Comparison of ENCODE assay signal across 8 cellular contexts in the genomic region with DNA sequence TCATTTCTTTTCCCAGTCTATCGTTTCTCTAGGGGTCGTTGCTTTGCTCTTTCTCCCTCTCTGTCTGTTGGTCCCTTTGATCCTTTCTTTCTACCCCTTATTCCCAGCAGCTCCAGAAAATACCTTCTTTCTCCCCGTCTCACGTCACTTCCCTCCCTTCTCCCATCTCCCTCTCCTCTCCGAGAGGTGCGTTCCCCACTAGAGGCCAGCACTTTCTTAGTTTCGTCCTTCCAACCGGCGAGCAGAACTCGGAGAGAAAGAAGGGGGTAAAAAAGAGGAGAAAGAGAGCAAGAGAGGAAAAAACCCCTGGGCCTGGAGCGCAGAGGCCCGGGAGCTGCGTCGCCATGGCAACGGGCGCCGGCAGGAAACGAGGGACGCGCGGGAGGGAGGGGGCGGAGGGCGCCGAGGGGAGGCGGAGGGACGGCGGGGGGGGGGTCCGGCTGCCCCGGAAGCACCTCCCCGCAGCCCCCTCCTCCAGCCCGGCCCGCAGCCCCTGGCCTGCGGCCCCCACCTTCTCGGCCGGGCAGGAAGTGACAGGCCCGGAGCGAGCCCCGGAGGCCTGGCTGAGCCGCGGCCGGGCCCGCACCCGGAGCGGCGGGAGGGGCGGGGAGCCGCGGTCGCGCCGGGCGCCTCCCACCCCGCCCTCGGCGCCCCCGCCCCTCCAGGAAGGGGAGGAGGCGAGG. TPM values are rescaled to one million over a fixed set of nuclear protein-coding genes. Genes with fewer than 3 reads are reported as not detected.
DNase-seq lines count a peak whose midpoint lies in the region; ATAC-seq and TF ChIP-seq lines count a peak whose summit lies in the region.
"Not testable (repeated sequence)": the region's sequence is repeated elsewhere in the genome, so short reads cannot be mapped to it uniquely, and the experiment has no call there.

A gene (plus strand): TSS at position 477 of the 683 bp plus-strand sequence. CDS start 3,169 bp downstream, outside the sequence.

- H3K4me3 ChIP-seq in neutrophil (ENCODE audit: low read depth in 1 of 2, low read length in 1 of 2) (peak within 1 kb of the TSS; percentile 65 to 68), stomach (peak within 1 kb of the TSS; percentile 56 to 78 (median 68))

- in situ Hi-C loops in G401 (cut with HindIII; ENCODE audit: low sequenced_read_pairs), result not testable (repeated sequence)

- H3K27ac Mint-ChIP-seq in activated naive CD8-positive, alpha-beta T cell treated with anti-CD3 and anti-CD28 coated beads for 36 hours, result peak within 1 kb of the TSS; percentile 40

- peak; percentile 88 for DNase-seq in G401 (ENCODE audit: low spot score)
- peak; percentile 53 for DNase-seq in NCI-H1048 (lab: John Stamatoyannopoulos, UW)
- DNase-seq in T follicular helper cell (ENCODE audit: low read depth), result peak; percentile 75
- peak; percentile 74 for DNase-seq in activated naive CD8-positive, alpha-beta T cell treated with anti-CD3 and anti-CD28 coated beads for 36 hours
- peak; percentile 82 for DNase-seq in globus pallidus (ENCODE audit: low spot score)
- peak; percentile 79 for DNase-seq in stomach

- intact Hi-C loops in stomach (cut with DNase I; ENCODE audit: low total_unique reads), result not testable (repeated sequence)

- peak within 1 kb of the TSS; percentile 83 for H3K4me3 Mint-ChIP-seq in activated naive CD8-positive, alpha-beta T cell treated with anti-CD3 and anti-CD28 coated beads for 36 hours

- not testable (repeated sequence) for TF ChIP-seq POLR2A in stomach (IDR thresholded peaks at IDR 0.05)

- not testable (repeated sequence) for H3K4me1 Mint-ChIP-seq in activated naive CD8-positive, alpha-beta T cell treated with anti-CD3 and anti-CD28 coated beads for 36 hours

- not testable (repeated sequence) for H3K9me3 Mint-ChIP-seq in activated naive CD8-positive, alpha-beta T cell treated with anti-CD3 and anti-CD28 coated beads for 36 hours

- not testable (repeated sequence) for H3K36me3 Mint-ChIP-seq in activated naive CD8-positive, alpha-beta T cell treated with anti-CD3 and anti-CD28 coated beads for 36 hours

- peaks cover 47% of the 10 kb centered on the region for H3K27me3 ChIP-seq in neutrophil
- not testable (repeated sequence) for H3K27me3 ChIP-seq in stomach

- WGBS in stomach, 5 donors, result 0 to 1% (median 0%) methylated on average over 10 to 30 of the region's 57 CpGs

- H3K27ac ChIP-seq in neutrophil, result not testable (repeated sequence)
- peak within 1 kb of the TSS; percentile 79 to 92 (median 86) for H3K27ac ChIP-seq in stomach

- H3K9me3 ChIP-seq in neutrophil, stomach: not testable (repeated sequence)

- not testable (repeated sequence) for H3K27me3 Mint-ChIP-seq in activated naive CD8-positive, alpha-beta T cell treated with anti-CD3 and anti-CD28 coated beads for 36 hours

- ATAC-seq in HG02571 (IDR thresholded peaks at IDR 0.05; ENCODE audit: unreplicated experiment), result peak; percentile 54

- H3K36me3 ChIP-seq in neutrophil, stomach: not testable (repeated sequence)

- TF ChIP-seq CTCF in neutrophil (IDR thresholded peaks at IDR 0.05), result not testable (repeated sequence)
- peak in 3 of 7 experiments; percentile 35 to 39 (median 37) for TF ChIP-seq CTCF in stomach (IDR thresholded peaks at IDR 0.05)

- peaks cover 0 to 12% of the 10 kb centered on the region in 2 experiments for H3K4me1 ChIP-seq in neutrophil (ENCODE audit: control insufficient read depth in 1 of 2, insufficient read depth in 1 of 2, low read depth in 1 of 2, low read length in 1 of 2)
- H3K4me1 ChIP-seq in stomach, result peaks cover 14 to 39% (median 29%) of the 10 kb centered on the region in 4 donors

- not testable (repeated sequence) for TF ChIP-seq EP300 in stomach (IDR thresholded peaks at IDR 0.05)

RNA-seq across cellular contexts. Expression of the gene that starts here (rescaled TPM):
- 20.7 and 38.5 TPM in 2 replicates for total RNA-seq in G401 (2014; rRNA removed; shearing (Covaris generic))
- total RNA-seq in activated naive CD8-positive, alpha-beta T cell treated with anti-CD3 and anti-CD28 coated beads for 36 hours, result 10 to 100 TPM; 12.9 to 16.5 TPM
- 100 to 1,000 TPM in 1 of 5 donors, 10 to 100 TPM in 3, 1 to 10 TPM in 1; 4.3 to 176 (median 21.3) TPM for total RNA-seq in stomach
- polyA plus RNA-seq in stomach, result 10 to 100 TPM in 2 of 3 donors, 1 to 10 TPM in 1; 9.7 to 18.9 (median 14.2) TPM
